In genomic region chr11:75311858-75312288, GRCh38 we compare ENCODE assay signal across 10 cellular contexts. TPM values are rescaled to one million over a fixed set of nuclear protein-coding genes. Genes with fewer than 3 reads are reported as not detected.
DNase-seq lines count a peak whose midpoint lies in the region; FAIRE-seq and TF ChIP-seq lines count a peak whose summit lies in the region.
"Had no signal": no experiment of that assay in that cellular context is flagged by ENCODE, and none has a peak within 500 bp of the region (broad histone marks: within the 10 kb centered on the region; RNA-seq: fewer than 3 reads in every experiment).

No MANE protein-coding gene starts in this region.

- no peak for FAIRE-seq in frontal cortex (lab: Jason Lieb, UNC)
- FAIRE-seq: A549 had no signal

- H3K4me1 ChIP-seq in uterus, result peaks cover 0 to 4% of the 10 kb centered on the region in 2 donors
- H3K4me1 ChIP-seq: A549 had no signal

- H3K36me3 Mint-ChIP-seq in neural crest cell (ENCODE audit: low read depth), result peaks cover 4% of the 10 kb centered on the region
- H3K36me3 Mint-ChIP-seq in activated T-helper 2 cell treated with anti-CD3 and anti-CD28 coated beads, Interferon-gamma antibody, Interleukin-2, Interleukin-4, amounts not matched to agents 10 μg/mL and 5 μg/mL and 100 μg/mL, durations not matched to agents 14 hours and 24 hours and 36 hours (ENCODE audit: low read depth), result no peaks in the 10 kb centered on the region

- no peaks in the 10 kb centered on the region for H3K27me3 ChIP-seq in uterus

- peak; percentile 24 for DNase-seq in NCI-H2171 treated with DMSO at 0.1 percent for 48 hours (lab: John Stamatoyannopoulos, UW)
- DNase-seq in NCI-H2171 (lab: John Stamatoyannopoulos, UW), result no peak
- peak; percentile 52 to 69 for DNase-seq in frontal cortex (ENCODE audit: low spot score in 2 of 2)
- no peak for DNase-seq in neural crest cell (ENCODE audit: low read depth, low spot score)
- DNase-seq in uterus, result peak; percentile 78 to 80
- DNase-seq in KG1 (lab: John Stamatoyannopoulos, UW), result no peak
- DNase-seq in NCI-H1048 (lab: John Stamatoyannopoulos, UW), result no peak
- no peak for DNase-seq in activated T-helper 2 cell treated with anti-CD3 and anti-CD28 coated beads, Interferon-gamma antibody, Interleukin-2, Interleukin-4, amounts not matched to agents 10 μg/mL and 5 μg/mL and 100 μg/mL, durations not matched to agents 14 hours and 24 hours and 36 hours (ENCODE audit: low spot score)

- H3K9me3 Mint-ChIP-seq in neural crest cell, result no peaks in the 10 kb centered on the region
- no peaks in the 10 kb centered on the region for H3K9me3 Mint-ChIP-seq in activated T-helper 2 cell treated with anti-CD3 and anti-CD28 coated beads, Interferon-gamma antibody, Interleukin-2, Interleukin-4, amounts not matched to agents 10 μg/mL and 5 μg/mL and 100 μg/mL, durations not matched to agents 14 hours and 24 hours and 36 hours
- H3K9me3 Mint-ChIP-seq: T-helper 2 cell treated with Interferon-gamma antibody and Interleukin-4, amounts not matched to agents 5 μg/mL and 100 μg/mL, for 36 hours had no signal

- intact Hi-C loops in uterus (cut with DNase I; ENCODE audit: low total_unique reads), result no loop called here
- intact Hi-C loops in activated T-helper 2 cell treated with anti-CD3 and anti-CD28 coated beads, Interferon-gamma antibody, Interleukin-2, Interleukin-4, amounts not matched to agents 10 μg/mL and 5 μg/mL and 100 μg/mL, durations not matched to agents 14 hours and 24 hours and 36 hours (cut with micrococcal nuclease), result no loop called here

- peak overlapping the region in 1 of 2 donors; percentile 26 for H3K4me3 ChIP-seq in uterus
- H3K4me3 ChIP-seq: A549 had no signal

- TF ChIP-seq CTCF in neural crest cell (conservative IDR thresholded peaks at IDR 0.05) (no peak), uterus (IDR thresholded peaks at IDR 0.05) (no peak)

- H3K4me1 Mint-ChIP-seq in neural crest cell, result peaks cover 23% of the 10 kb centered on the region
- H3K4me1 Mint-ChIP-seq in activated T-helper 2 cell treated with anti-CD3 and anti-CD28 coated beads, Interferon-gamma antibody, Interleukin-2, Interleukin-4, amounts not matched to agents 10 μg/mL and 5 μg/mL and 100 μg/mL, durations not matched to agents 14 hours and 24 hours and 36 hours (ENCODE audit: low read depth), result no peaks in the 10 kb centered on the region

- H3K9me3 ChIP-seq in uterus, result no peaks in the 10 kb centered on the region
- H3K9me3 ChIP-seq: A549 had no signal

- peak overlapping the region; percentile 91 for H3K27ac Mint-ChIP-seq in neural crest cell (ENCODE audit: unreplicated experiment)
- no peak overlapping the region for H3K27ac Mint-ChIP-seq in activated T-helper 2 cell treated with anti-CD3 and anti-CD28 coated beads, Interferon-gamma antibody, Interleukin-2, Interleukin-4, amounts not matched to agents 10 μg/mL and 5 μg/mL and 100 μg/mL, durations not matched to agents 14 hours and 24 hours and 36 hours
- H3K27ac Mint-ChIP-seq: T-helper 2 cell treated with Interferon-gamma antibody and Interleukin-4, amounts not matched to agents 5 μg/mL and 100 μg/mL, for 36 hours had no signal

- H3K27ac ChIP-seq in uterus, result peak overlapping the region; percentile 76 to 91

- TF ChIP-seq POLR2A in uterus (IDR thresholded peaks at IDR 0.05), result peak in 1 of 2 donors; percentile 45

- H3K36me3 ChIP-seq in uterus, result no peaks in the 10 kb centered on the region

- H3K4me3 Mint-ChIP-seq in neural crest cell, result no peak overlapping the region
- H3K4me3 Mint-ChIP-seq in activated T-helper 2 cell treated with anti-CD3 and anti-CD28 coated beads, Interferon-gamma antibody, Interleukin-2, Interleukin-4, amounts not matched to agents 10 μg/mL and 5 μg/mL and 100 μg/mL, durations not matched to agents 14 hours and 24 hours and 36 hours (ENCODE audit: low read depth), result no peak overlapping the region
- H3K4me3 Mint-ChIP-seq: T-helper 2 cell treated with Interferon-gamma antibody and Interleukin-4, amounts not matched to agents 5 μg/mL and 100 μg/mL, for 36 hours had no signal

- no peaks in the 10 kb centered on the region for H3K27me3 Mint-ChIP-seq in neural crest cell (ENCODE audit: low read depth)
- H3K27me3 Mint-ChIP-seq in activated T-helper 2 cell treated with anti-CD3 and anti-CD28 coated beads, Interferon-gamma antibody, Interleukin-2, Interleukin-4, amounts not matched to agents 10 μg/mL and 5 μg/mL and 100 μg/mL, durations not matched to agents 14 hours and 24 hours and 36 hours (ENCODE audit: low read depth), result no peaks in the 10 kb centered on the region

RNA-seq across cellular contexts. Expression of gene ARRB1, which starts 39.6 kb away (rescaled TPM):
- total RNA-seq in frontal cortex, result 60.3 TPM
- total RNA-seq in neural crest cell, result 53.8 and 56.5 TPM in 2 replicates
- total RNA-seq in uterus, result 10 to 100 TPM; 23.1 to 61.8 (median 44.8) TPM
- 15.1 and 19.3 TPM in 2 replicates for total RNA-seq in activated T-helper 2 cell treated with anti-CD3 and anti-CD28 coated beads, Interferon-gamma antibody, Interleukin-2, Interleukin-4, amounts not matched to agents 10 μg/mL and 5 μg/mL and 100 μg/mL, durations not matched to agents 14 hours and 24 hours and 36 hours

Comparison
In these comparisons a context has a peak if more than half of its experiments do, and no peak if none do; other contexts are left out.
1. DNase-seq: peak in NCI-H2171 treated with DMSO at 0.1 percent for 48 hours (single experiment), frontal cortex (2 of 2) and uterus (2 of 2); none in NCI-H2171 (single experiment), neural crest cell (single experiment), KG1 (single experiment), NCI-H1048 (single experiment) and activated T-helper 2 cell treated with anti-CD3 and anti-CD28 coated beads, Interferon-gamma antibody, Interleukin-2, Interleukin-4, amounts not matched to agents 10 μg/mL and 5 μg/mL and 100 μg/mL, durations not matched to agents 14 hours and 24 hours and 36 hours (single experiment).